10 cellular contexts compared by ENCODE assay signal in genomic region chr7:56046728-56047445, GRCh38. TPM values are rescaled to one million over a fixed set of nuclear protein-coding genes. Genes with fewer than 3 reads are reported as not detected.
A peak's percentile ranks its signal among the peaks of the same experiment; 100 is the strongest.
DNase-seq lines count a peak whose midpoint lies in the region; ATAC-seq, FAIRE-seq and TF ChIP-seq lines count a peak whose summit lies in the region.
"Had no signal": no experiment of that assay in that cellular context is flagged by ENCODE, and none has a peak within 500 bp of the region (broad histone marks: within the 10 kb centered on the region; RNA-seq: fewer than 3 reads in every experiment).

No MANE protein-coding gene starts in this region.

- H3K36me3 ChIP-seq in bronchial epithelial cell (ENCODE audit: control insufficient read depth, insufficient read depth, low read length) (peaks cover 2% of the 10 kb centered on the region), HepG2 (replicated peaks in 1 of 2; ENCODE audit: control insufficient read depth in 1 of 2, insufficient read depth in 2 of 2, low read length in 2 of 2) (peaks cover 0 to 2% of the 10 kb centered on the region in 2 experiments; a peak in 3 of 5 replicates), transverse colon (no peaks in the 10 kb centered on the region)

- TF ChIP-seq POLR2A in HepG2 (IDR thresholded peaks at IDR 0.05; ENCODE audit: insufficient read depth in 1 of 2, low read depth in 2 of 2, low read length in 2 of 2), result no peak
- no peak for TF ChIP-seq POLR2A in transverse colon (IDR thresholded peaks at IDR 0.05)

- 9% methylated on average over 5 of the region's 5 CpGs for WGBS in HepG2 (ENCODE audit: low lambda C conversion rate)
- WGBS in transverse colon (ENCODE audit: low coverage in 1 of 2), 2 donors, result 11 to 36% methylated on average over 3 to 5 of the region's 5 CpGs

- TF ChIP-seq CTCF in bronchial epithelial cell (IDR thresholded peaks at IDR 0.05; ENCODE audit: insufficient read depth, low read length, severe bottlenecking) (no peak), HepG2 (CRISPR knock-in tag; IDR thresholded peaks at IDR 0.05) (no peak), transverse colon (IDR thresholded peaks at IDR 0.05) (no peak), D721Med (IDR thresholded peaks at IDR 0.05; ENCODE audit: insufficient read depth, missing control alignments) (no peak)

- peak overlapping the region in 1 of 4 donors; percentile 74 for H3K4me3 Mint-ChIP-seq in IgD-negative memory B cell
- H3K4me3 Mint-ChIP-seq in activated T-helper 2 cell treated with anti-CD3 and anti-CD28 coated beads, Interferon-gamma antibody, Interleukin-2, Interleukin-4, amounts not matched to agents 10 μg/mL and 5 μg/mL and 100 μg/mL, durations not matched to agents 14 hours and 24 hours and 36 hours (ENCODE audit: low read depth), result no peak overlapping the region
- H3K4me3 Mint-ChIP-seq: activated T-cell treated with anti-CD3 and anti-CD28 coated beads, Interleukin-2, amount 50 U/mL, for 72 hours had no signal

- H3K9me3 ChIP-seq in HepG2 (ENCODE audit: low read length) (no peaks in the 10 kb centered on the region), transverse colon (no peaks in the 10 kb centered on the region)

- peaks cover 56% of the 10 kb centered on the region for H3K4me1 ChIP-seq in HepG2 (ENCODE audit: insufficient read depth, low read length)
- peaks cover 0 to 45% (median 24%) of the 10 kb centered on the region in 4 donors for H3K4me1 ChIP-seq in transverse colon

- in situ Hi-C loops in HepG2 (cut with HindIII; ENCODE audit: extremely low pct_ligation_motif_present, low pct_unique_long_range_greater_than_20kb) (no loop called here), transverse colon (cut with MboI; ENCODE audit: low pct_ligation_motif_present in 1 of 4, low pct_unique_long_range_greater_than_20kb in 1 of 4, low sequenced_read_pairs in 3 of 4) (loop anchor here in 1 of 4 donors (25.0 kb wide), 1 partner anchor 1035 kb away; the partner anchor contains the start of gene EGFR)

- no peak overlapping the region for H2AFZ ChIP-seq in HepG2 (ENCODE audit: low read length)

- POLR2A ChIA-PET in HepG2 (lab: Yijun Ruan, JAX), result interaction anchor here (0.7 to 1.8 kb wide), 4 partner anchors 13 to 40 kb away, joined by 4 to 19 read pairs (median 4); partner anchors contain the start of gene SUMF2

- FAIRE-seq in bronchial epithelial cell (lab: Jason Lieb, UNC) (no peak), HepG2 (lab: Jason Lieb, UNC) (peak; percentile 23), D721Med (lab: Jason Lieb, UNC) (no peak)
- FAIRE-seq: GM18507 had no signal

- no peaks in the 10 kb centered on the region for H4K20me1 ChIP-seq in HepG2 (ENCODE audit: insufficient read depth, low read length)

- BruUV-seq in HepG2 (replicated peaks; lab: Mats Ljungman, UMichigan), result no TSS peak

- H3K4me3 ChIP-seq in bronchial epithelial cell (ENCODE audit: low read depth, low read length), result no peak overlapping the region
- H3K4me3 ChIP-seq in HepG2 (replicated peaks in 1 of 3; ENCODE audit: insufficient read depth in 1 of 3, low read depth in 2 of 3, low read length in 3 of 3), result peak overlapping the region in 1 of 3 experiments; percentile 31; a peak in 1 of 6 replicates
- H3K4me3 ChIP-seq in transverse colon, result no peak overlapping the region

- ATAC-seq in HepG2, result peak; percentile 23; the same call in 2 of the 3 replicates
- no peak for ATAC-seq in GM21515 (IDR thresholded peaks at IDR 0.05; ENCODE audit: unreplicated experiment)
- ATAC-seq: activated T-cell treated with anti-CD3 and anti-CD28 coated beads, Interleukin-2, amount 50 U/mL, for 72 hours had no signal

- peak; percentile 80 for DNase-seq in bronchial epithelial cell (ENCODE audit: low read depth)
- DNase-seq in HepG2 (ENCODE audit: low spot score), result peak; percentile 35
- no peak for DNase-seq in transverse colon
- no peak for DNase-seq in D721Med (ENCODE audit: insufficient read length, low spot score)
- no peak for DNase-seq in activated T-helper 2 cell treated with anti-CD3 and anti-CD28 coated beads, Interferon-gamma antibody, Interleukin-2, Interleukin-4, amounts not matched to agents 10 μg/mL and 5 μg/mL and 100 μg/mL, durations not matched to agents 14 hours and 24 hours and 36 hours (ENCODE audit: low spot score)
- DNase-seq: activated T-cell treated with anti-CD3 and anti-CD28 coated beads, Interleukin-2, amount 50 U/mL, for 72 hours; stimulated activated CD4-positive, alpha-beta T cell treated with anti-CD3 and anti-CD28 coated beads, Interleukin-2, amount 100 ng/mL, for 48 hours had no signal

- peaks cover 6 to 18% (median 12%) of the 10 kb centered on the region in 3 donors for H3K4me1 Mint-ChIP-seq in IgD-negative memory B cell
- peaks cover 11% of the 10 kb centered on the region for H3K4me1 Mint-ChIP-seq in activated T-helper 2 cell treated with anti-CD3 and anti-CD28 coated beads, Interferon-gamma antibody, Interleukin-2, Interleukin-4, amounts not matched to agents 10 μg/mL and 5 μg/mL and 100 μg/mL, durations not matched to agents 14 hours and 24 hours and 36 hours (ENCODE audit: low read depth)

- no peaks in the 10 kb centered on the region for H3K9me3 Mint-ChIP-seq in IgD-negative memory B cell
- H3K9me3 Mint-ChIP-seq in activated T-helper 2 cell treated with anti-CD3 and anti-CD28 coated beads, Interferon-gamma antibody, Interleukin-2, Interleukin-4, amounts not matched to agents 10 μg/mL and 5 μg/mL and 100 μg/mL, durations not matched to agents 14 hours and 24 hours and 36 hours, result no peaks in the 10 kb centered on the region
- H3K9me3 Mint-ChIP-seq: activated T-cell treated with anti-CD3 and anti-CD28 coated beads, Interleukin-2, amount 50 U/mL, for 72 hours had no signal

- no peak overlapping the region for H3K9ac ChIP-seq in HepG2 (ENCODE audit: insufficient read depth, low read depth, low read length)

- TF ChIP-seq EP300 in HepG2 (IDR thresholded peaks at IDR 0.05; ENCODE audit: low read depth in 2 of 2, low read length in 2 of 2) (no peak), HepG2 (CRISPR knock-in tag; IDR thresholded peaks at IDR 0.05; ENCODE audit: borderline replicate concordance) (no peak), transverse colon (IDR thresholded peaks at IDR 0.05; ENCODE audit: low read depth) (no peak)

- peak overlapping the region; percentile 48 for H3K4me2 ChIP-seq in HepG2 (ENCODE audit: low read depth, low read length)

- H3K27me3 Mint-ChIP-seq in IgD-negative memory B cell, result no peaks in the 10 kb centered on the region
- no peaks in the 10 kb centered on the region for H3K27me3 Mint-ChIP-seq in activated T-helper 2 cell treated with anti-CD3 and anti-CD28 coated beads, Interferon-gamma antibody, Interleukin-2, Interleukin-4, amounts not matched to agents 10 μg/mL and 5 μg/mL and 100 μg/mL, durations not matched to agents 14 hours and 24 hours and 36 hours (ENCODE audit: low read depth)

- H3K27ac Mint-ChIP-seq in IgD-negative memory B cell, result peak overlapping the region in 2 of 3 donors; percentile 23 to 64
- no peak overlapping the region for H3K27ac Mint-ChIP-seq in activated T-helper 2 cell treated with anti-CD3 and anti-CD28 coated beads, Interferon-gamma antibody, Interleukin-2, Interleukin-4, amounts not matched to agents 10 μg/mL and 5 μg/mL and 100 μg/mL, durations not matched to agents 14 hours and 24 hours and 36 hours
- H3K27ac Mint-ChIP-seq: activated T-cell treated with anti-CD3 and anti-CD28 coated beads, Interleukin-2, amount 50 U/mL, for 72 hours had no signal

- peaks cover 19% of the 10 kb centered on the region for H3K79me2 ChIP-seq in HepG2 (ENCODE audit: insufficient read depth, low read length)

- CTCF ChIA-PET in HepG2 (lab: Yijun Ruan, JAX; ENCODE audit: low intra/inter-chr PET ratio, low total read pairs), result no interaction called here

- peaks cover 3% of the 10 kb centered on the region for H3K36me3 Mint-ChIP-seq in IgD-negative memory B cell
- H3K36me3 Mint-ChIP-seq in activated T-helper 2 cell treated with anti-CD3 and anti-CD28 coated beads, Interferon-gamma antibody, Interleukin-2, Interleukin-4, amounts not matched to agents 10 μg/mL and 5 μg/mL and 100 μg/mL, durations not matched to agents 14 hours and 24 hours and 36 hours (ENCODE audit: low read depth), result peaks cover 19% of the 10 kb centered on the region

- TF ChIP-seq RAD21 in HepG2 (CRISPR knock-in tag; IDR thresholded peaks at IDR 0.05), result no peak

- no peaks in the 10 kb centered on the region for H3K27me3 ChIP-seq in bronchial epithelial cell (ENCODE audit: control insufficient read depth, insufficient read depth, low read length)
- no peaks in the 10 kb centered on the region for H3K27me3 ChIP-seq in HepG2 (ENCODE audit: control insufficient read depth in 1 of 2, insufficient read depth in 2 of 2, low read length in 2 of 2)
- no peaks in the 10 kb centered on the region for H3K27me3 ChIP-seq in transverse colon

- intact Hi-C loops in HepG2 (cut with micrococcal nuclease; ENCODE audit: unreplicated experiment) (loop anchor here (1.0 kb wide), 1 partner anchor 13 kb away; no protein-coding TSS in a partner anchor), transverse colon (cut with DNase I; ENCODE audit: low total_unique reads) (no loop called here)
- intact Hi-C loops in activated T-helper 2 cell treated with anti-CD3 and anti-CD28 coated beads, Interferon-gamma antibody, Interleukin-2, Interleukin-4, amounts not matched to agents 10 μg/mL and 5 μg/mL and 100 μg/mL, durations not matched to agents 14 hours and 24 hours and 36 hours (cut with micrococcal nuclease), result no loop called here

- H3K27ac ChIP-seq in HepG2 (ENCODE audit: extremely low read length, insufficient read depth, low read length) (peak overlapping the region; percentile 71), transverse colon (peak overlapping the region; percentile 70 to 79 (median 73))

RNA-seq across cellular contexts. Expression of gene PSPH, which starts 4.4 kb away (rescaled TPM):
- polyA plus RNA-seq in IgD-negative memory B cell (5.6 TPM), HepG2 (2011; rRNA removed) (85.5 and 85.8 TPM in 2 replicates)
- total RNA-seq in bronchial epithelial cell (162 and 199 TPM in 2 replicates), HepG2 (2016; rRNA removed; fragmentation: Illumina TruSeq; extraction: Trizol) (124 and 175 TPM in 2 replicates), transverse colon (10 to 100 TPM in 2 of 4 donors, 1 to 10 TPM in 2; 8.9 to 15.1 (median 10.0) TPM)
- 25.3 and 32.9 TPM in 2 replicates for total RNA-seq in HepG2 (2016; cell fraction: cytosol; rRNA removed; fragmentation: Illumina TruSeq; extraction: Trizol; ENCODE audit: low read depth)
- 124 and 200 TPM in 2 replicates for total RNA-seq in HepG2 (2016; cell fraction: insoluble cytoplasmic fraction; rRNA removed; fragmentation: Illumina TruSeq; extraction: Trizol)
- total RNA-seq in HepG2 (2016; cell fraction: membrane; rRNA removed; fragmentation: Illumina TruSeq; extraction: Trizol), result 65.6 and 67.9 TPM in 2 replicates
- total RNA-seq in HepG2 (2016; cell fraction: nucleus; rRNA removed; fragmentation: Illumina TruSeq; extraction: Trizol), result 54.9 and 62.4 TPM in 2 replicates
- polyA plus RNA-seq in HepG2 (2011; cell fraction: cytosol; rRNA removed), result 97.1 and 104 TPM in 2 replicates
- polyA plus RNA-seq in HepG2 (2011; cell fraction: nucleus; rRNA removed), result 23.5 and 32.4 TPM in 2 replicates
- polyA plus RNA-seq in HepG2 (2012), result 63.4 and 77.8 TPM in 2 replicates
- polyA plus RNA-seq in HepG2 (2016; cell fraction: cytosol; fragmentation: Illumina TruSeq; extraction: Trizol; ENCODE audit: low read depth), result 24.3 and 28.7 TPM in 2 replicates
- 138 and 145 TPM in 2 replicates for polyA plus RNA-seq in HepG2 (2016; cell fraction: insoluble cytoplasmic fraction; fragmentation: Illumina TruSeq; extraction: Trizol; ENCODE audit: low read depth)
- 40.5 and 43.9 TPM in 2 replicates for polyA plus RNA-seq in HepG2 (2016; cell fraction: membrane; fragmentation: Illumina TruSeq; extraction: Trizol; ENCODE audit: low read depth)
- 58.7 and 60.7 TPM in 2 replicates for polyA plus RNA-seq in HepG2 (2016; cell fraction: nucleus; fragmentation: Illumina TruSeq; extraction: Trizol; ENCODE audit: insufficient read depth, low read depth)
- 48.6 and 65.8 TPM in 2 replicates for polyA minus RNA-seq in HepG2 (2011; rRNA and poly(A)+ RNA removed; ENCODE audit: low replicate concordance)
- 59.8 and 64.2 TPM in 2 replicates for polyA minus RNA-seq in HepG2 (2011; cell fraction: cytosol; rRNA and poly(A)+ RNA removed)
- 40.7 and 55.8 TPM in 2 replicates for polyA minus RNA-seq in HepG2 (2011; cell fraction: nucleus; rRNA and poly(A)+ RNA removed)
- 18.4 and 20.8 TPM in 2 replicates for total RNA-seq in activated T-helper 2 cell treated with anti-CD3 and anti-CD28 coated beads, Interferon-gamma antibody, Interleukin-2, Interleukin-4, amounts not matched to agents 10 μg/mL and 5 μg/mL and 100 μg/mL, durations not matched to agents 14 hours and 24 hours and 36 hours

RNA-seq across cellular contexts. Expression of gene CCT6A, which starts 4.7 kb away (rescaled TPM):
- polyA plus RNA-seq in IgD-negative memory B cell, result 81.6 TPM
- total RNA-seq in bronchial epithelial cell, result 254 and 371 TPM in 2 replicates
- total RNA-seq in HepG2 (2016; rRNA removed; fragmentation: Illumina TruSeq; extraction: Trizol), result 292 and 425 TPM in 2 replicates
- total RNA-seq in HepG2 (2016; cell fraction: cytosol; rRNA removed; fragmentation: Illumina TruSeq; extraction: Trizol; ENCODE audit: low read depth), result 46.3 and 52.8 TPM in 2 replicates
- total RNA-seq in HepG2 (2016; cell fraction: insoluble cytoplasmic fraction; rRNA removed; fragmentation: Illumina TruSeq; extraction: Trizol), result 297 and 437 TPM in 2 replicates
- total RNA-seq in HepG2 (2016; cell fraction: membrane; rRNA removed; fragmentation: Illumina TruSeq; extraction: Trizol), result 96.3 and 109 TPM in 2 replicates
- 167 and 182 TPM in 2 replicates for total RNA-seq in HepG2 (2016; cell fraction: nucleus; rRNA removed; fragmentation: Illumina TruSeq; extraction: Trizol)
- 135 and 219 TPM in 2 replicates for polyA plus RNA-seq in HepG2 (2011; rRNA removed)
- polyA plus RNA-seq in HepG2 (2011; cell fraction: cytosol; rRNA removed), result 87.9 and 139 TPM in 2 replicates
- 80.9 and 81.9 TPM in 2 replicates for polyA plus RNA-seq in HepG2 (2011; cell fraction: nucleus; rRNA removed)
- 147 and 167 TPM in 2 replicates for polyA plus RNA-seq in HepG2 (2012)
- polyA plus RNA-seq in HepG2 (2016; cell fraction: cytosol; fragmentation: Illumina TruSeq; extraction: Trizol; ENCODE audit: low read depth), result 29.1 and 31.6 TPM in 2 replicates
- 455 and 526 TPM in 2 replicates for polyA plus RNA-seq in HepG2 (2016; cell fraction: insoluble cytoplasmic fraction; fragmentation: Illumina TruSeq; extraction: Trizol; ENCODE audit: low read depth)
- 69.4 and 72.1 TPM in 2 replicates for polyA plus RNA-seq in HepG2 (2016; cell fraction: membrane; fragmentation: Illumina TruSeq; extraction: Trizol; ENCODE audit: low read depth)
- polyA plus RNA-seq in HepG2 (2016; cell fraction: nucleus; fragmentation: Illumina TruSeq; extraction: Trizol; ENCODE audit: insufficient read depth, low read depth), result 371 TPM in 2 replicates
- polyA minus RNA-seq in HepG2 (2011; rRNA and poly(A)+ RNA removed; ENCODE audit: low replicate concordance), result 62.3 and 243 TPM in 2 replicates
- 72.5 and 82.6 TPM in 2 replicates for polyA minus RNA-seq in HepG2 (2011; cell fraction: cytosol; rRNA and poly(A)+ RNA removed)
- polyA minus RNA-seq in HepG2 (2011; cell fraction: nucleus; rRNA and poly(A)+ RNA removed), result 101 and 127 TPM in 2 replicates
- 10 to 100 TPM; 47.9 to 92.9 (median 70.9) TPM for total RNA-seq in transverse colon
- total RNA-seq in activated T-helper 2 cell treated with anti-CD3 and anti-CD28 coated beads, Interferon-gamma antibody, Interleukin-2, Interleukin-4, amounts not matched to agents 10 μg/mL and 5 μg/mL and 100 μg/mL, durations not matched to agents 14 hours and 24 hours and 36 hours, result 259 and 263 TPM in 2 replicates

RNA-seq across cellular contexts. Expression of gene SUMF2, which starts 17.2 kb away (rescaled TPM):
- polyA plus RNA-seq in IgD-negative memory B cell, result 130 TPM
- 220 and 228 TPM in 2 replicates for total RNA-seq in bronchial epithelial cell
- 22.4 and 54.4 TPM in 2 replicates for total RNA-seq in HepG2 (2016; rRNA removed; fragmentation: Illumina TruSeq; extraction: Trizol)
- total RNA-seq in HepG2 (2016; cell fraction: cytosol; rRNA removed; fragmentation: Illumina TruSeq; extraction: Trizol; ENCODE audit: low read depth), result 12.4 and 13.6 TPM in 2 replicates
- 20.6 and 54.0 TPM in 2 replicates for total RNA-seq in HepG2 (2016; cell fraction: insoluble cytoplasmic fraction; rRNA removed; fragmentation: Illumina TruSeq; extraction: Trizol)
- 25.2 and 28.6 TPM in 2 replicates for total RNA-seq in HepG2 (2016; cell fraction: membrane; rRNA removed; fragmentation: Illumina TruSeq; extraction: Trizol)
- total RNA-seq in HepG2 (2016; cell fraction: nucleus; rRNA removed; fragmentation: Illumina TruSeq; extraction: Trizol), result 45.2 and 49.4 TPM in 2 replicates
- 48.0 and 48.9 TPM in 2 replicates for polyA plus RNA-seq in HepG2 (2011; rRNA removed)
- polyA plus RNA-seq in HepG2 (2011; cell fraction: cytosol; rRNA removed), result 37.0 and 44.8 TPM in 2 replicates
- polyA plus RNA-seq in HepG2 (2011; cell fraction: nucleus; rRNA removed), result 132 and 139 TPM in 2 replicates
- polyA plus RNA-seq in HepG2 (2012), result 47.6 and 52.3 TPM in 2 replicates
- polyA plus RNA-seq in HepG2 (2016; cell fraction: cytosol; fragmentation: Illumina TruSeq; extraction: Trizol; ENCODE audit: low read depth), result 10.5 and 10.7 TPM in 2 replicates
- polyA plus RNA-seq in HepG2 (2016; cell fraction: insoluble cytoplasmic fraction; fragmentation: Illumina TruSeq; extraction: Trizol; ENCODE audit: low read depth), result 15.4 and 19.0 TPM in 2 replicates
- 16.9 and 18.1 TPM in 2 replicates for polyA plus RNA-seq in HepG2 (2016; cell fraction: membrane; fragmentation: Illumina TruSeq; extraction: Trizol; ENCODE audit: low read depth)
- polyA plus RNA-seq in HepG2 (2016; cell fraction: nucleus; fragmentation: Illumina TruSeq; extraction: Trizol; ENCODE audit: insufficient read depth, low read depth), result 77.0 and 78.6 TPM in 2 replicates
- polyA minus RNA-seq in HepG2 (2011; rRNA and poly(A)+ RNA removed; ENCODE audit: low replicate concordance), result 55.3 and 78.5 TPM in 2 replicates
- polyA minus RNA-seq in HepG2 (2011; cell fraction: cytosol; rRNA and poly(A)+ RNA removed), result 28.3 and 29.1 TPM in 2 replicates
- 40.4 and 52.2 TPM in 2 replicates for polyA minus RNA-seq in HepG2 (2011; cell fraction: nucleus; rRNA and poly(A)+ RNA removed)
- 100 to 1,000 TPM in 3 of 4 donors, 10 to 100 TPM in 1; 93.4 to 481 (median 127) TPM for total RNA-seq in transverse colon
- 153 and 158 TPM in 2 replicates for total RNA-seq in activated T-helper 2 cell treated with anti-CD3 and anti-CD28 coated beads, Interferon-gamma antibody, Interleukin-2, Interleukin-4, amounts not matched to agents 10 μg/mL and 5 μg/mL and 100 μg/mL, durations not matched to agents 14 hours and 24 hours and 36 hours

RNA-seq across cellular contexts. Expression of gene PHKG1, which starts 45.9 kb away (rescaled TPM):
- not detected for polyA plus RNA-seq in IgD-negative memory B cell
- total RNA-seq in bronchial epithelial cell, result 0.26 and 0.77 TPM in 2 replicates
- total RNA-seq in HepG2 (2016; rRNA removed; fragmentation: Illumina TruSeq; extraction: Trizol), result 0.44 TPM in 1 of 2 replicates, not detected in the other
- 0.18 TPM in 1 of 2 replicates, not detected in the other for total RNA-seq in HepG2 (2016; cell fraction: cytosol; rRNA removed; fragmentation: Illumina TruSeq; extraction: Trizol; ENCODE audit: low read depth)
- 0.37 and 0.84 TPM in 2 replicates for total RNA-seq in HepG2 (2016; cell fraction: insoluble cytoplasmic fraction; rRNA removed; fragmentation: Illumina TruSeq; extraction: Trizol)
- total RNA-seq in HepG2 (2016; cell fraction: membrane; rRNA removed; fragmentation: Illumina TruSeq; extraction: Trizol), result 0.09 TPM in 1 of 2 replicates, not detected in the other
- total RNA-seq in HepG2 (2016; cell fraction: nucleus; rRNA removed; fragmentation: Illumina TruSeq; extraction: Trizol), result 0.50 and 1.5 TPM in 2 replicates
- 0.71 and 1.1 TPM in 2 replicates for polyA plus RNA-seq in HepG2 (2011; rRNA removed)
- 0.09 and 0.36 TPM in 2 replicates for polyA plus RNA-seq in HepG2 (2011; cell fraction: cytosol; rRNA removed)
- 2.6 and 2.9 TPM in 2 replicates for polyA plus RNA-seq in HepG2 (2011; cell fraction: nucleus; rRNA removed)
- 0.98 and 1.5 TPM in 2 replicates for polyA plus RNA-seq in HepG2 (2012)
- polyA plus RNA-seq in HepG2 (2016; cell fraction: cytosol; fragmentation: Illumina TruSeq; extraction: Trizol; ENCODE audit: low read depth), result 0.05 and 0.24 TPM in 2 replicates
- polyA plus RNA-seq in HepG2 (2016; cell fraction: insoluble cytoplasmic fraction; fragmentation: Illumina TruSeq; extraction: Trizol; ENCODE audit: low read depth), result not detected in 2 replicates
- 0.12 TPM in 1 of 2 replicates, not detected in the other for polyA plus RNA-seq in HepG2 (2016; cell fraction: membrane; fragmentation: Illumina TruSeq; extraction: Trizol; ENCODE audit: low read depth)
- 1.6 and 1.9 TPM in 2 replicates for polyA plus RNA-seq in HepG2 (2016; cell fraction: nucleus; fragmentation: Illumina TruSeq; extraction: Trizol; ENCODE audit: insufficient read depth, low read depth)
- polyA minus RNA-seq in HepG2 (2011; rRNA and poly(A)+ RNA removed; ENCODE audit: low replicate concordance), result 0.09 and 0.10 TPM in 2 replicates
- polyA minus RNA-seq in HepG2 (2011; cell fraction: cytosol; rRNA and poly(A)+ RNA removed), result not detected in 2 replicates
- polyA minus RNA-seq in HepG2 (2011; cell fraction: nucleus; rRNA and poly(A)+ RNA removed), result 0.52 and 1.5 TPM in 2 replicates
- 1 to 10 TPM in 3 of 4 donors, not detected in 1; 1.2 to 9.7 (median 1.6) TPM for total RNA-seq in transverse colon
- total RNA-seq in activated T-helper 2 cell treated with anti-CD3 and anti-CD28 coated beads, Interferon-gamma antibody, Interleukin-2, Interleukin-4, amounts not matched to agents 10 μg/mL and 5 μg/mL and 100 μg/mL, durations not matched to agents 14 hours and 24 hours and 36 hours, result 2.5 and 3.6 TPM in 2 replicates

RNA-seq across cellular contexts. Expression of gene CHCHD2, which starts 59.4 kb away (rescaled TPM):
- polyA plus RNA-seq in IgD-negative memory B cell (530 TPM), HepG2 (2011; rRNA removed) (330 and 333 TPM in 2 replicates)
- total RNA-seq in bronchial epithelial cell (440 and 566 TPM in 2 replicates), HepG2 (2016; rRNA removed; fragmentation: Illumina TruSeq; extraction: Trizol) (572 and 599 TPM in 2 replicates), transverse colon (100 to 1,000 TPM in 3 of 4 donors, 10 to 100 TPM in 1; 99.9 to 395 (median 254) TPM)
- 170 and 177 TPM in 2 replicates for total RNA-seq in HepG2 (2016; cell fraction: cytosol; rRNA removed; fragmentation: Illumina TruSeq; extraction: Trizol; ENCODE audit: low read depth)
- total RNA-seq in HepG2 (2016; cell fraction: insoluble cytoplasmic fraction; rRNA removed; fragmentation: Illumina TruSeq; extraction: Trizol), result 576 and 629 TPM in 2 replicates
- 222 TPM in 2 replicates for total RNA-seq in HepG2 (2016; cell fraction: membrane; rRNA removed; fragmentation: Illumina TruSeq; extraction: Trizol)
- 198 and 219 TPM in 2 replicates for total RNA-seq in HepG2 (2016; cell fraction: nucleus; rRNA removed; fragmentation: Illumina TruSeq; extraction: Trizol)
- 318 and 570 TPM in 2 replicates for polyA plus RNA-seq in HepG2 (2011; cell fraction: cytosol; rRNA removed)
- polyA plus RNA-seq in HepG2 (2011; cell fraction: nucleus; rRNA removed), result 143 and 151 TPM in 2 replicates
- 315 and 361 TPM in 2 replicates for polyA plus RNA-seq in HepG2 (2012)
- 167 and 168 TPM in 2 replicates for polyA plus RNA-seq in HepG2 (2016; cell fraction: cytosol; fragmentation: Illumina TruSeq; extraction: Trizol; ENCODE audit: low read depth)
- 522 and 567 TPM in 2 replicates for polyA plus RNA-seq in HepG2 (2016; cell fraction: insoluble cytoplasmic fraction; fragmentation: Illumina TruSeq; extraction: Trizol; ENCODE audit: low read depth)
- polyA plus RNA-seq in HepG2 (2016; cell fraction: membrane; fragmentation: Illumina TruSeq; extraction: Trizol; ENCODE audit: low read depth), result 181 and 189 TPM in 2 replicates
- polyA plus RNA-seq in HepG2 (2016; cell fraction: nucleus; fragmentation: Illumina TruSeq; extraction: Trizol; ENCODE audit: insufficient read depth, low read depth), result 254 and 280 TPM in 2 replicates
- 124 and 252 TPM in 2 replicates for polyA minus RNA-seq in HepG2 (2011; rRNA and poly(A)+ RNA removed; ENCODE audit: low replicate concordance)
- 128 and 156 TPM in 2 replicates for polyA minus RNA-seq in HepG2 (2011; cell fraction: cytosol; rRNA and poly(A)+ RNA removed)
- 40.2 and 48.9 TPM in 2 replicates for polyA minus RNA-seq in HepG2 (2011; cell fraction: nucleus; rRNA and poly(A)+ RNA removed)
- total RNA-seq in activated T-helper 2 cell treated with anti-CD3 and anti-CD28 coated beads, Interferon-gamma antibody, Interleukin-2, Interleukin-4, amounts not matched to agents 10 μg/mL and 5 μg/mL and 100 μg/mL, durations not matched to agents 14 hours and 24 hours and 36 hours, result 660 TPM in 2 replicates

Comparison
In these comparisons a context has a peak if more than half of its experiments do, and no peak if none do; other contexts are left out.
1. DNase-seq: peak in bronchial epithelial cell (single experiment) and HepG2 (single experiment); none in transverse colon (single experiment), D721Med (single experiment) and activated T-helper 2 cell treated with anti-CD3 and anti-CD28 coated beads, Interferon-gamma antibody, Interleukin-2, Interleukin-4, amounts not matched to agents 10 μg/mL and 5 μg/mL and 100 μg/mL, durations not matched to agents 14 hours and 24 hours and 36 hours (single experiment).